ENCODE assay signal across 15 cellular contexts in genomic region chr15:75238150-75238549, GRCh38. TPM values are rescaled to one million over a fixed set of nuclear protein-coding genes. Genes with fewer than 3 reads are reported as not detected.
DNase-seq lines count a peak whose midpoint lies in the region; ATAC-seq, FAIRE-seq and TF ChIP-seq lines count a peak whose summit lies in the region.
"Had no signal": no experiment of that assay in that cellular context is flagged by ENCODE, and none has a peak within 500 bp of the region (broad histone marks: within the 10 kb centered on the region; RNA-seq: fewer than 3 reads in every experiment).

No MANE protein-coding gene starts in this region.

- CTCF ChIA-PET in activated CD8-positive, alpha-beta memory T cell treated with anti-CD3 and anti-CD28 coated beads, Interleukin-2, amount 10 ng/mL, durations not matched to agents 7 days and 5 days (lab: Charles Lee) = interaction anchor here (1.4 kb wide), 1 partner anchor 209 kb away, joined by 4 read pairs; no protein-coding TSS in a partner anchor

- ATAC-seq in activated CD8-positive, alpha-beta memory T cell treated with anti-CD3 and anti-CD28 coated beads, Interleukin-2, amount 10 ng/mL, durations not matched to agents 7 days and 5 days = no peak
- no peak for ATAC-seq in GM23338
- no peak for ATAC-seq in upper lobe of right lung
- ATAC-seq in activated CD4-positive, CD25-positive, alpha-beta regulatory T cell treated with anti-CD3 and anti-CD28 coated beads, Interleukin-2, amount 50 U/mL, for 24 hours = no peak
- ATAC-seq: K562, Panc1 had no signal

- peaks cover 5% of the 10 kb centered on the region for H3K4me1 Mint-ChIP-seq in activated CD8-positive, alpha-beta memory T cell treated with anti-CD3 and anti-CD28 coated beads, Interleukin-2, amount 10 ng/mL, durations not matched to agents 7 days and 5 days
- H3K4me1 Mint-ChIP-seq in GM23338 = no peaks in the 10 kb centered on the region; the same call in 1 of the 3 replicates
- H3K4me1 Mint-ChIP-seq: CD8-positive, alpha-beta memory T cell had no signal

- H3K27ac Mint-ChIP-seq in activated CD8-positive, alpha-beta memory T cell treated with anti-CD3 and anti-CD28 coated beads, Interleukin-2, amount 10 ng/mL, durations not matched to agents 7 days and 5 days = no peak overlapping the region
- no peak overlapping the region for H3K27ac Mint-ChIP-seq in GM23338
- H3K27ac Mint-ChIP-seq: CD8-positive, alpha-beta memory T cell had no signal

- no peak for FAIRE-seq in kidney (lab: Jason Lieb, UNC)
- FAIRE-seq: A204.1, K562 had no signal

- no peaks in the 10 kb centered on the region for H3F3A ChIP-seq in GM23338 (replicated peaks; ENCODE audit: low read depth)

- no peaks in the 10 kb centered on the region for H3K36me3 Mint-ChIP-seq in activated CD8-positive, alpha-beta memory T cell treated with anti-CD3 and anti-CD28 coated beads, Interleukin-2, amount 10 ng/mL, durations not matched to agents 7 days and 5 days
- H3K36me3 Mint-ChIP-seq in GM23338 (ENCODE audit: low read depth) = no peaks in the 10 kb centered on the region
- H3K36me3 Mint-ChIP-seq: CD8-positive, alpha-beta memory T cell had no signal

- no peak overlapping the region for H3K4me3 ChIP-seq in GM23338
- no peak overlapping the region for H3K4me3 ChIP-seq in kidney (ENCODE audit: low read length in 2 of 2)
- no peak overlapping the region for H3K4me3 ChIP-seq in upper lobe of right lung
- H3K4me3 ChIP-seq: BLaER1 treated with 17β-estradiol and CSF1 and Interleukin-3, amounts not matched to agents 10 nM and 100 nM; K562; SJSA1 had no signal

- H3K9me3 ChIP-seq in kidney (ENCODE audit: control insufficient read depth in 1 of 2, low read length in 2 of 2) (no peaks in the 10 kb centered on the region), upper lobe of right lung (no peaks in the 10 kb centered on the region)
- H3K9me3 ChIP-seq: BLaER1 treated with 17β-estradiol and CSF1 and Interleukin-3, amounts not matched to agents 10 nM and 100 nM; SJSA1 had no signal

- no peak overlapping the region for H3K4me2 ChIP-seq in GM23338
- H3K4me2 ChIP-seq: BLaER1 treated with 17β-estradiol and CSF1 and Interleukin-3, amounts not matched to agents 10 nM and 100 nM had no signal

- H2AFZ ChIP-seq in GM23338 = 0 out of 2 replicates have a peak overlapping the region, but pooled peaks have one; percentile 59

- H3K9me2 ChIP-seq in GM23338 (ENCODE audit: insufficient read depth) = no peaks in the 10 kb centered on the region

- H3K36me3 ChIP-seq in GM23338 (ENCODE audit: insufficient read depth) = no peaks in the 10 kb centered on the region
- H3K36me3 ChIP-seq in kidney (ENCODE audit: control insufficient read depth in 1 of 2, insufficient read depth in 2 of 2, low read length in 2 of 2) = no peaks in the 10 kb centered on the region
- no peaks in the 10 kb centered on the region for H3K36me3 ChIP-seq in upper lobe of right lung
- H3K36me3 ChIP-seq: BLaER1 treated with 17β-estradiol and CSF1 and Interleukin-3, amounts not matched to agents 10 nM and 100 nM; SJSA1 had no signal

- no peaks in the 10 kb centered on the region for H3K27me3 ChIP-seq in GM23338 (ENCODE audit: insufficient read depth)
- H3K27me3 ChIP-seq in upper lobe of right lung = peaks cover 8% of the 10 kb centered on the region
- H3K27me3 ChIP-seq: BLaER1 treated with 17β-estradiol and CSF1 and Interleukin-3, amounts not matched to agents 10 nM and 100 nM had no signal

- H3K9ac ChIP-seq in kidney (ENCODE audit: low read length in 2 of 2) = no peak overlapping the region
- H3K9ac ChIP-seq: BLaER1 treated with 17β-estradiol and CSF1 and Interleukin-3, amounts not matched to agents 10 nM and 100 nM had no signal

- H3K4me1 ChIP-seq in GM23338 (ENCODE audit: insufficient read depth) (peaks cover 5% of the 10 kb centered on the region; the same call in 1 of the 2 replicates), kidney (ENCODE audit: control insufficient read depth in 1 of 2, insufficient read depth in 1 of 2, low read depth in 1 of 2, low read length in 2 of 2) (no peaks in the 10 kb centered on the region), upper lobe of right lung (no peaks in the 10 kb centered on the region)
- H3K4me1 ChIP-seq: BLaER1 treated with 17β-estradiol and CSF1 and Interleukin-3, amounts not matched to agents 10 nM and 100 nM; SJSA1 had no signal

- no peaks in the 10 kb centered on the region for H3K79me2 ChIP-seq in GM23338 (replicated peaks; ENCODE audit: insufficient read depth)

- no peaks in the 10 kb centered on the region for H3K9me3 Mint-ChIP-seq in activated CD8-positive, alpha-beta memory T cell treated with anti-CD3 and anti-CD28 coated beads, Interleukin-2, amount 10 ng/mL, durations not matched to agents 7 days and 5 days (ENCODE audit: low read depth)
- no peaks in the 10 kb centered on the region for H3K9me3 Mint-ChIP-seq in GM23338

- peak; percentile 31 for DNase-seq in activated CD8-positive, alpha-beta memory T cell treated with anti-CD3 and anti-CD28 coated beads, Interleukin-2, amount 10 ng/mL, durations not matched to agents 7 days and 5 days
- no peak for DNase-seq in activated CD8-positive, alpha-beta memory T cell treated with anti-CD3 and anti-CD28 coated beads for 24 hours
- DNase-seq in GM23338 (ENCODE audit: low spot score) = no peak
- DNase-seq in kidney = peak; percentile 26
- DNase-seq in upper lobe of right lung = peak; percentile 44
- DNase-seq in SKM-1 treated with dmso at 0.1 percent for 144 hours (lab: John Stamatoyannopoulos, UW; ENCODE audit: unreplicated experiment) = no peak
- DNase-seq: NCI-H1694 treated with DMSO at 0.1 percent for 48 hours had no signal

- H3K27ac ChIP-seq in GM23338 (ENCODE audit: low read depth) (no peak overlapping the region), kidney (ENCODE audit: low read depth in 2 of 2, low read length in 2 of 2) (no peak overlapping the region), upper lobe of right lung (no peak overlapping the region)
- H3K27ac ChIP-seq: BLaER1 treated with 17β-estradiol and CSF1 and Interleukin-3, amounts not matched to agents 10 nM and 100 nM; SJSA1 had no signal

- no peak for TF ChIP-seq CTCF in GM23338 (conservative IDR thresholded peaks at IDR 0.05; ENCODE audit: low read depth in 2 of 2)
- no peak for TF ChIP-seq CTCF in kidney (IDR thresholded peaks at IDR 0.05; ENCODE audit: borderline replicate concordance, extremely low read depth, insufficient read depth)
- no peak for TF ChIP-seq CTCF in upper lobe of right lung (IDR thresholded peaks at IDR 0.05)

- H3K4me3 Mint-ChIP-seq in activated CD8-positive, alpha-beta memory T cell treated with anti-CD3 and anti-CD28 coated beads, Interleukin-2, amount 10 ng/mL, durations not matched to agents 7 days and 5 days = no peak overlapping the region
- no peak overlapping the region for H3K4me3 Mint-ChIP-seq in GM23338
- H3K4me3 Mint-ChIP-seq: CD8-positive, alpha-beta memory T cell had no signal

- no peaks in the 10 kb centered on the region for H4K20me1 ChIP-seq in GM23338 (replicated peaks; ENCODE audit: insufficient read depth)
- H4K20me1 ChIP-seq: BLaER1 treated with 17β-estradiol and CSF1 and Interleukin-3, amounts not matched to agents 10 nM and 100 nM had no signal

- peaks cover 18% of the 10 kb centered on the region for H3K27me3 Mint-ChIP-seq in activated CD8-positive, alpha-beta memory T cell treated with anti-CD3 and anti-CD28 coated beads, Interleukin-2, amount 10 ng/mL, durations not matched to agents 7 days and 5 days
- H3K27me3 Mint-ChIP-seq in GM23338 (ENCODE audit: insufficient read depth, low read depth, poor library complexity) = peaks cover 19% of the 10 kb centered on the region

- intact Hi-C loops in kidney (cut with DNase I) = no loop called here
- intact Hi-C loops in upper lobe of right lung (cut with DNase I) = no loop called here

TF ChIP-seq in GM23338, 12 proteins besides CTCF, POLR2A, EP300 and RAD21 (continues in another document):
- TF ChIP-seq JUNB (IDR thresholded peaks at IDR 0.05; ENCODE audit: unreplicated experiment) (no peak), POLR2AphosphoS5 (IDR thresholded peaks at IDR 0.05; ENCODE audit: low read depth) (no peak)

RNA-seq across cellular contexts. Expression of gene GOLGA6C, which starts 20.0 kb away (rescaled TPM):
- total RNA-seq in activated CD8-positive, alpha-beta memory T cell treated with anti-CD3 and anti-CD28 coated beads, Interleukin-2, amount 10 ng/mL, durations not matched to agents 7 days and 5 days = not detected
- 0.70 and 1.3 TPM in 2 replicates for total RNA-seq in GM23338 (2014; rRNA removed; shearing (Covaris generic))
- polyA plus RNA-seq in GM23338 (2016; fragmentation: Nextera tagmentation; extraction: Ambion mirVana) = 0.34 TPM in 1 of 2 replicates, not detected in the other
- total RNA-seq in kidney = not detected
- polyA plus RNA-seq in kidney (ENCODE audit: insufficient read depth, low read depth, low replicate concordance) = not detected
- not detected for total RNA-seq in upper lobe of right lung
- total RNA-seq: CD8-positive, alpha-beta memory T cell; K562; NCI-H460; SJSA1 had no signal
- polyA plus RNA-seq: CD8-positive, alpha-beta memory T cell; K562 had no signal

RNA-seq across cellular contexts. Expression of gene C15orf39, which starts 36.5 kb away (rescaled TPM):
- 10 to 100 TPM; 62.8 to 63.0 TPM for total RNA-seq in activated CD8-positive, alpha-beta memory T cell treated with anti-CD3 and anti-CD28 coated beads, Interleukin-2, amount 10 ng/mL, durations not matched to agents 7 days and 5 days
- 48.5 and 54.1 TPM in 2 replicates for total RNA-seq in GM23338 (2014; rRNA removed; shearing (Covaris generic))
- polyA plus RNA-seq in GM23338 (2016; fragmentation: Nextera tagmentation; extraction: Ambion mirVana) (13.4 and 13.9 TPM in 2 replicates), kidney (ENCODE audit: insufficient read depth, low read depth, low replicate concordance) (5.7 TPM)
- total RNA-seq in kidney (32.7 TPM), upper lobe of right lung (33.3 TPM)

RNA-seq across cellular contexts. Expression of gene GOLGA6D, which starts 44.5 kb away (rescaled TPM):
- under 1 TPM in 1 of 2 experiments, not detected in 1; 0.12 TPM for total RNA-seq in activated CD8-positive, alpha-beta memory T cell treated with anti-CD3 and anti-CD28 coated beads, Interleukin-2, amount 10 ng/mL, durations not matched to agents 7 days and 5 days
- total RNA-seq in GM23338 (2014; rRNA removed; shearing (Covaris generic)) = 1.0 and 2.1 TPM in 2 replicates
- 0.71 and 0.99 TPM in 2 replicates for polyA plus RNA-seq in GM23338 (2016; fragmentation: Nextera tagmentation; extraction: Ambion mirVana)
- not detected for total RNA-seq in kidney
- not detected for polyA plus RNA-seq in kidney (ENCODE audit: insufficient read depth, low read depth, low replicate concordance)
- total RNA-seq in upper lobe of right lung = not detected
- total RNA-seq: CD8-positive, alpha-beta memory T cell; K562; NCI-H460; SJSA1 had no signal
- polyA plus RNA-seq: CD8-positive, alpha-beta memory T cell; K562 had no signal

Comparison
In these comparisons a context has a peak if more than half of its experiments do, and no peak if none do; other contexts are left out.
1. DNase-seq: peak in activated CD8-positive, alpha-beta memory T cell treated with anti-CD3 and anti-CD28 coated beads, Interleukin-2, amount 10 ng/mL, durations not matched to agents 7 days and 5 days (single experiment), kidney (single experiment) and upper lobe of right lung (single experiment); none in activated CD8-positive, alpha-beta memory T cell treated with anti-CD3 and anti-CD28 coated beads for 24 hours (single experiment), GM23338 (single experiment) and SKM-1 treated with dmso at 0.1 percent for 144 hours (single experiment).